ENCODE assay signal across 25 cellular contexts in genomic region chr7:136139392-136139791, GRCh38.
A peak's percentile ranks its signal among the peaks of the same experiment; 100 is the strongest.
DNase-seq lines count a peak whose midpoint lies in the region; ATAC-seq, FAIRE-seq and TF ChIP-seq lines count a peak whose summit lies in the region.
"Had no signal": no experiment of that assay in that cellular context is flagged by ENCODE, and none has a peak within 500 bp of the region (broad histone marks: within the 10 kb centered on the region; RNA-seq: fewer than 3 reads in every experiment).

No MANE protein-coding gene starts in this region.

- no peak overlapping the region for H3K9ac ChIP-seq in GM12878 (ENCODE audit: control insufficient read depth, insufficient read depth, low read length)

- H3K4me1 Mint-ChIP-seq in MCF 10A (ENCODE audit: insufficient read depth, unreplicated experiment) = no peaks in the 10 kb centered on the region

- H3K4me3 Mint-ChIP-seq in MCF 10A (ENCODE audit: unreplicated experiment) = no peak overlapping the region
- H3K4me3 Mint-ChIP-seq: CD8-positive, alpha-beta T cell; HFFc6 had no signal

- no peak overlapping the region for H2AFZ ChIP-seq in GM12878 (ENCODE audit: control insufficient read depth, low read depth, low read length)

- peak; percentile 36 for DNase-seq in NCI-H2227 (lab: John Stamatoyannopoulos, UW; ENCODE audit: unreplicated experiment)
- DNase-seq in GM12878 (ENCODE audit: low read depth, low spot score) = no peak
- DNase-seq in left kidney (ENCODE audit: low read depth, low spot score) = peak; percentile 39
- DNase-seq in sigmoid colon = no peak
- no peak for DNase-seq in glomerular visceral epithelial cell (ENCODE audit: extremely low spot score)
- no peak for DNase-seq in MCF 10A (ENCODE audit: unreplicated experiment)
- DNase-seq in activated gamma-delta T cell (lab: John Stamatoyannopoulos, UW) = no peak
- DNase-seq: Caco-2; CD8-positive, alpha-beta T cell; DMS79 treated with DMSO at 0.1 percent for 48 hours; GOT3; HFFc6; KBM-7; MM.1S; NCI-H1694 treated with DMSO at 0.1 percent for 48 hours; NCI-H2081; NCI-H2171 treated with DMSO at 0.1 percent for 48 hours; NCI-H446; NCI-H524 treated with DMSO at 0.1 percent for 48 hours; NK-92 treated with Interleukin-12 subunit alpha and Interleukin-12 subunit beta, amount 100 ng/mL, for 24 hours; PC-3; SJCRH30 had no signal

- TF ChIP-seq CTCF in GM12878 (IDR thresholded peaks at IDR 0.05 in 2 of 3, conservative IDR thresholded peaks at IDR 0.05 in 1 of 3; ENCODE audit: control insufficient read depth in 2 of 3, extremely low read depth in 1 of 3, insufficient read depth in 1 of 3, low read depth in 3 of 3, low read length in 3 of 3) (no peak), sigmoid colon (IDR thresholded peaks at IDR 0.05) (no peak), MCF 10A (IDR thresholded peaks at IDR 0.05; ENCODE audit: unreplicated experiment) (no peak)

- H3K79me2 ChIP-seq in GM12878 (ENCODE audit: control insufficient read depth, insufficient read depth, low read length) = no peaks in the 10 kb centered on the region

- POLR2A ChIA-PET in GM12878 (lab: Charles Lee) = no interaction called here
- POLR2A ChIA-PET in MCF 10A (lab: Yijun Ruan, JAX) = interaction anchor here (0.6 kb wide), 1 partner anchor 470 kb away, joined by 3 read pairs; no protein-coding TSS in a partner anchor

- H4K20me1 ChIP-seq in GM12878 (ENCODE audit: control insufficient read depth, insufficient read depth) = no peaks in the 10 kb centered on the region

- WGBS in GM12878 (ENCODE audit: insufficient coverage, insufficient replicate concordance, low lambda C conversion rate, missing lambda C conversion rate) = 17% methylated on average over 6 of the region's 6 CpGs
- WGBS in sigmoid colon, 2 donors = 59 to 60% methylated on average over 6 of the region's 6 CpGs

- TF ChIP-seq RAD21 in GM12878 (IDR thresholded peaks at IDR 0.05; ENCODE audit: insufficient read depth, low read depth, low read length) = no peak

- SMC1A ChIA-PET in GM12878 (lab: Charles Lee; ENCODE audit: uncharacterized antibody, unreplicated experiment) = no interaction called here

- H3K27me3 ChIP-seq in GM12878 (replicated peaks in 1 of 2; ENCODE audit: control insufficient read depth in 2 of 2, insufficient read depth in 2 of 2, low read length in 1 of 2) = no peaks in the 10 kb centered on the region
- H3K27me3 ChIP-seq in sigmoid colon = no peaks in the 10 kb centered on the region

- no peak for FAIRE-seq in GM12878 (lab: Jason Lieb, UNC)

- peaks cover 24% of the 10 kb centered on the region for H3K27me3 Mint-ChIP-seq in MCF 10A (ENCODE audit: insufficient read depth, unreplicated experiment)

- no TSS peak for BruUV-seq in GM12878 (replicated peaks; lab: Mats Ljungman, UMichigan)
- no TSS peak for BruUV-seq in MCF 10A (replicated peaks; lab: Mats Ljungman, UMichigan)

- TF ChIP-seq EP300 in GM12878 (IDR thresholded peaks at IDR 0.05; ENCODE audit: borderline replicate concordance in 1 of 2, control insufficient read depth in 1 of 2, low read depth in 2 of 2, low read length in 2 of 2) (no peak), sigmoid colon (IDR thresholded peaks at IDR 0.05) (no peak)

- TF ChIP-seq POLR2A in GM12878 (IDR thresholded peaks at IDR 0.05; ENCODE audit: low read depth, low read length) (no peak), sigmoid colon (IDR thresholded peaks at IDR 0.05) (no peak)

- no peak overlapping the region for H3K27ac ChIP-seq in GM12878 (ENCODE audit: control insufficient read depth, insufficient read depth)
- peak overlapping the region in 3 of 4 donors; percentile 58 to 64 (median 59) for H3K27ac ChIP-seq in sigmoid colon
- H3K27ac ChIP-seq: C4-2B, SJCRH30 had no signal

- H3K36me3 ChIP-seq in GM12878 (ENCODE audit: control insufficient read depth in 2 of 2, insufficient read depth in 2 of 2, low read length in 1 of 2) = no peaks in the 10 kb centered on the region
- no peaks in the 10 kb centered on the region for H3K36me3 ChIP-seq in sigmoid colon
- H3K36me3 ChIP-seq: HAP-1, SJCRH30 had no signal

- no peaks in the 10 kb centered on the region for H3K36me3 Mint-ChIP-seq in MCF 10A (ENCODE audit: insufficient read depth, unreplicated experiment)
- H3K36me3 Mint-ChIP-seq: CD8-positive, alpha-beta T cell had no signal

- no peaks in the 10 kb centered on the region for H3K9me3 Mint-ChIP-seq in MCF 10A (ENCODE audit: unreplicated experiment)
- H3K9me3 Mint-ChIP-seq: CD8-positive, alpha-beta T cell; HFFc6 had no signal

- no peak overlapping the region for H3K4me3 ChIP-seq in GM12878
- no peak overlapping the region for H3K4me3 ChIP-seq in sigmoid colon
- H3K4me3 ChIP-seq: HAP-1, SJCRH30 had no signal

- intact Hi-C loops in GM12878 (cut with micrococcal nuclease; ENCODE audit: unreplicated experiment) (no loop called here), sigmoid colon (cut with DNase I) (no loop called here), MCF 10A (cut with micrococcal nuclease) (no loop called here)

- H3K4me1 ChIP-seq in GM12878 (ENCODE audit: control insufficient read depth, insufficient read depth, low read length) (no peaks in the 10 kb centered on the region), sigmoid colon (peaks cover 2 to 55% (median 24%) of the 10 kb centered on the region in 4 donors)
- H3K4me1 ChIP-seq: Caco-2, HAP-1 had no signal

- ATAC-seq in GM12878 (peak; percentile 75), HG03521 (IDR thresholded peaks at IDR 0.05; ENCODE audit: unreplicated experiment) (no peak)
- ATAC-seq: CD8-positive, alpha-beta T cell; PC-3 had no signal

- H3K4me2 ChIP-seq in GM12878 (ENCODE audit: control insufficient read depth, insufficient read depth) = no peak overlapping the region

- CTCF ChIA-PET in GM12878 (lab: Yijun Ruan, JAX) (no interaction called here), MCF 10A (lab: Yijun Ruan, JAX) (no interaction called here)

- in situ Hi-C loops in GM12878 (cut with MboI) = no loop called here

- no peak overlapping the region for H3K27ac Mint-ChIP-seq in MCF 10A (ENCODE audit: low read depth, unreplicated experiment)
- H3K27ac Mint-ChIP-seq: CD8-positive, alpha-beta T cell; HFFc6 had no signal

- RAD21 ChIA-PET in GM12878 (lab: Charles Lee; ENCODE audit: unreplicated experiment) = interaction anchor here (1.6 kb wide), 1 partner anchor 26 kb away, joined by 3 read pairs; no protein-coding TSS in a partner anchor

- H3K9me3 ChIP-seq in GM12878 (replicated peaks; ENCODE audit: control insufficient read depth, insufficient read depth, low read length) (no peaks in the 10 kb centered on the region), sigmoid colon (no peaks in the 10 kb centered on the region)
- H3K9me3 ChIP-seq: Caco-2, HAP-1, SJCRH30 had no signal

TF ChIP-seq in GM12878, 131 proteins besides CTCF, POLR2A, EP300 and RAD21 (continues in another document):
- TF ChIP-seq, protein P1, sequence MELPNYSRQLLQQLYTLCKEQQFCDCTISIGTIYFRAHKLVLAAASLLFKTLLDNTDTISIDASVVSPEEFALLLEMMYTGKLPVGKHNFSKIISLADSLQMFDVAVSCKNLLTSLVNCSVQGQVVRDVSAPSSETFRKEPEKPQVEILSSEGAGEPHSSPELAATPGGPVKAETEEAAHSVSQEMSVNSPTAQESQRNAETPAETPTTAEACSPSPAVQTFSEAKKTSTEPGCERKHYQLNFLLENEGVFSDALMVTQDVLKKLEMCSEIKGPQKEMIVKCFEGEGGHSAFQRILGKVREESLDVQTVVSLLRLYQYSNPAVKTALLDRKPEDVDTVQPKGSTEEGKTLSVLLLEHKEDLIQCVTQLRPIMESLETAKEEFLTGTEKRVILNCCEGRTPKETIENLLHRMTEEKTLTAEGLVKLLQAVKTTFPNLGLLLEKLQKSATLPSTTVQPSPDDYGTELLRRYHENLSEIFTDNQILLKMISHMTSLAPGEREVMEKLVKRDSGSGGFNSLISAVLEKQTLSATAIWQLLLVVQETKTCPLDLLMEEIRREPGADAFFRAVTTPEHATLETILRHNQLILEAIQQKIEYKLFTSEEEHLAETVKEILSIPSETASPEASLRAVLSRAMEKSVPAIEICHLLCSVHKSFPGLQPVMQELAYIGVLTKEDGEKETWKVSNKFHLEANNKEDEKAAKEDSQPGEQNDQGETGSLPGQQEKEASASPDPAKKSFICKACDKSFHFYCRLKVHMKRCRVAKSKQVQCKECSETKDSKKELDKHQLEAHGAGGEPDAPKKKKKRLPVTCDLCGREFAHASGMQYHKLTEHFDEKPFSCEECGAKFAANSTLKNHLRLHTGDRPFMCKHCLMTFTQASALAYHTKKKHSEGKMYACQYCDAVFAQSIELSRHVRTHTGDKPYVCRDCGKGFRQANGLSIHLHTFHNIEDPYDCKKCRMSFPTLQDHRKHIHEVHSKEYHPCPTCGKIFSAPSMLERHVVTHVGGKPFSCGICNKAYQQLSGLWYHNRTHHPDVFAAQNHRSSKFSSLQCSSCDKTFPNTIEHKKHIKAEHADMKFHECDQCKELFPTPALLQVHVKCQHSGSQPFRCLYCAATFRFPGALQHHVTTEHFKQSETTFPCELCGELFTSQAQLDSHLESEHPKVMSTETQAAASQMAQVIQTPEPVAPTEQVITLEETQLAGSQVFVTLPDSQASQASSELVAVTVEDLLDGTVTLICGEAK (IDR thresholded peaks at IDR 0.05; ENCODE audit: borderline replicate concordance) = peak; percentile 77
- TF ChIP-seq STAT3 (IDR thresholded peaks at IDR 0.05; ENCODE audit: low read depth, low read length) = no peak
- TF ChIP-seq, protein P2, sequence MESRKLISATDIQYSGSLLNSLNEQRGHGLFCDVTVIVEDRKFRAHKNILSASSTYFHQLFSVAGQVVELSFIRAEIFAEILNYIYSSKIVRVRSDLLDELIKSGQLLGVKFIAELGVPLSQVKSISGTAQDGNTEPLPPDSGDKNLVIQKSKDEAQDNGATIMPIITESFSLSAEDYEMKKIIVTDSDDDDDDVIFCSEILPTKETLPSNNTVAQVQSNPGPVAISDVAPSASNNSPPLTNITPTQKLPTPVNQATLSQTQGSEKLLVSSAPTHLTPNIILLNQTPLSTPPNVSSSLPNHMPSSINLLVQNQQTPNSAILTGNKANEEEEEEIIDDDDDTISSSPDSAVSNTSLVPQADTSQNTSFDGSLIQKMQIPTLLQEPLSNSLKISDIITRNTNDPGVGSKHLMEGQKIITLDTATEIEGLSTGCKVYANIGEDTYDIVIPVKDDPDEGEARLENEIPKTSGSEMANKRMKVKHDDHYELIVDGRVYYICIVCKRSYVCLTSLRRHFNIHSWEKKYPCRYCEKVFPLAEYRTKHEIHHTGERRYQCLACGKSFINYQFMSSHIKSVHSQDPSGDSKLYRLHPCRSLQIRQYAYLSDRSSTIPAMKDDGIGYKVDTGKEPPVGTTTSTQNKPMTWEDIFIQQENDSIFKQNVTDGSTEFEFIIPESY (IDR thresholded peaks at IDR 0.05) = no peak
- 0 out of 2 replicates have a peak, but pooled peaks have one; percentile 10 for TF ChIP-seq BCL11A (IDR thresholded peaks at IDR 0.05; ENCODE audit: low read depth, low read length)
- TF ChIP-seq BMI1 (IDR thresholded peaks at IDR 0.05; ENCODE audit: borderline replicate concordance) = no peak

Comparison
In these comparisons a context has a peak if more than half of its experiments do, and no peak if none do; other contexts are left out.
1. DNase-seq: peak in NCI-H2227 (single experiment) and left kidney (single experiment); none in GM12878 (single experiment), sigmoid colon (single experiment), glomerular visceral epithelial cell (single experiment), MCF 10A (single experiment) and activated gamma-delta T cell (single experiment).